Comparison of ENCODE assay signal across 16 cellular contexts in the genomic region with DNA sequence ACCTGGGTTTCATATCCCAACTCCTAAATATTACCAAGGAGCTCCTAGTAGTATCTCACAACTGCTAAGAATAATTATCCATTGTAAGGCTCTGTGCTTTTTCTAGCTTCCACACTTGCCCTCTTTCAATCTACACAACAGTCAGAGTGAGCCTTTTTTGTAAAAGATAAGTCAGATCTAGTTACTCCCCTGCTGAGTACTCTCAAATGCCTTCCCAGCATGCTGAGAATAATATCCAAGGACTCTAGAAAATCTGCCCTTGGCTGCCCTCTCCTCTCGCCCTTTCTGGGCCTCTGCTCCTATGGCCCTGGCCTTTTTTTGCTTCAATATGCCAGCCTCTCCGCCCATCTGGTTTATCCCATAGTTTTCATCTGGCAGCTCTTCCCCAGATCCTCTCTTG.
A peak's percentile ranks its signal among the peaks of the same experiment; 100 is the strongest.
DNase-seq lines count a peak whose midpoint lies in the region; ATAC-seq, FAIRE-seq and TF ChIP-seq lines count a peak whose summit lies in the region.
"Had no signal": no experiment of that assay in that cellular context is flagged by ENCODE, and none has a peak within 500 bp of the region (broad histone marks: within the 10 kb centered on the region; RNA-seq: fewer than 3 reads in every experiment).

No MANE protein-coding gene starts in this region.

- DNase-seq in DMS 273 (lab: John Stamatoyannopoulos, UW; ENCODE audit: unreplicated experiment), result peak; percentile 68
- DNase-seq in LHCN-M2 (ENCODE audit: low read depth), result peak; percentile 32
- no peak for DNase-seq in astrocyte (ENCODE audit: low read depth)
- DNase-seq in iPS-NIHi7 (ENCODE audit: extremely low spot score), result peak; percentile 23
- DNase-seq in transverse colon, result no peak
- no peak for DNase-seq in left lung
- DNase-seq: activated CD4-positive, alpha-beta T cell treated with anti-CD3 and anti-CD28 coated beads, Interleukin-2, amount 50 U/mL, for 48 hours; AML-193; NCI-H2107; stimulated activated CD4-positive, alpha-beta T cell treated with anti-CD3 and anti-CD28 coated beads, Interleukin-4, amount 100 ng/mL, for 4 hours had no signal

- H3K79me2 ChIP-seq in astrocyte (ENCODE audit: insufficient read depth, low read length), result no peaks in the 10 kb centered on the region

- in situ Hi-C loops in transverse colon (cut with MboI; ENCODE audit: low pct_ligation_motif_present in 1 of 4, low pct_unique_long_range_greater_than_20kb in 1 of 4, low sequenced_read_pairs in 3 of 4), result no loop called here

- WGBS in transverse colon (ENCODE audit: low coverage in 1 of 2), 2 donors, result 69 to 80% methylated on average over 2 of the region's 2 CpGs

- peaks cover 1% of the 10 kb centered on the region for H3K9me3 Mint-ChIP-seq in astrocyte (ENCODE audit: unreplicated experiment)
- H3K9me3 Mint-ChIP-seq: activated T-helper 1 cell treated with anti-CD3 and anti-CD28 coated beads, Interleukin-12 subunit alpha, Interleukin-12 subunit beta, Interleukin-2, Interleukin-4 antibody, amounts not matched to agents 30 ng/mL and 10 ng/mL and 1 ng/mL, durations not matched to agents 14 hours and 24 hours and 36 hours had no signal

- H3K4me3 ChIP-seq in astrocyte (ENCODE audit: insufficient read depth, low read depth, low read length), result no peak overlapping the region
- no peak overlapping the region for H3K4me3 ChIP-seq in transverse colon
- H3K4me3 ChIP-seq in left lung, result no peak overlapping the region

- H4K20me1 ChIP-seq in astrocyte (ENCODE audit: insufficient read depth, low read length), result no peaks in the 10 kb centered on the region

- H3K27me3 ChIP-seq in astrocyte (ENCODE audit: insufficient read depth, low read length), result no peaks in the 10 kb centered on the region
- H3K27me3 ChIP-seq in transverse colon, result no peaks in the 10 kb centered on the region
- no peaks in the 10 kb centered on the region for H3K27me3 ChIP-seq in left lung
- H3K27me3 ChIP-seq: neutrophil had no signal

- peaks cover 29% of the 10 kb centered on the region for H3K4me1 ChIP-seq in astrocyte (ENCODE audit: insufficient read depth, low read length)
- no peaks in the 10 kb centered on the region for H3K4me1 ChIP-seq in transverse colon
- H3K4me1 ChIP-seq in left lung, result no peaks in the 10 kb centered on the region

- H3K27ac Mint-ChIP-seq in astrocyte (ENCODE audit: unreplicated experiment), result peak overlapping the region; percentile 14
- H3K27ac Mint-ChIP-seq: activated T-helper 1 cell treated with anti-CD3 and anti-CD28 coated beads, Interleukin-12 subunit alpha, Interleukin-12 subunit beta, Interleukin-2, Interleukin-4 antibody, amounts not matched to agents 30 ng/mL and 10 ng/mL and 1 ng/mL, durations not matched to agents 14 hours and 24 hours and 36 hours; type B pancreatic cell had no signal

- H3K27ac ChIP-seq in astrocyte (ENCODE audit: low read depth, low read length) (peak overlapping the region; percentile 90), transverse colon (no peak overlapping the region), left lung (no peak overlapping the region)
- H3K27ac ChIP-seq: neutrophil had no signal

- no peaks in the 10 kb centered on the region for H3K27me3 Mint-ChIP-seq in astrocyte (ENCODE audit: low read depth, unreplicated experiment)
- H3K27me3 Mint-ChIP-seq: type B pancreatic cell had no signal

- TF ChIP-seq POLR2A in transverse colon (IDR thresholded peaks at IDR 0.05), result no peak

- intact Hi-C loops in transverse colon (cut with DNase I; ENCODE audit: low total_unique reads), result no loop called here
- intact Hi-C loops in left lung (cut with DNase I), result no loop called here

- H3K36me3 ChIP-seq in astrocyte (ENCODE audit: insufficient read depth, low read length), result no peaks in the 10 kb centered on the region
- no peaks in the 10 kb centered on the region for H3K36me3 ChIP-seq in transverse colon
- H3K36me3 ChIP-seq in left lung, result no peaks in the 10 kb centered on the region
- H3K36me3 ChIP-seq: neutrophil had no signal

- no peak overlapping the region for H3K4me3 Mint-ChIP-seq in astrocyte (ENCODE audit: unreplicated experiment)
- H3K4me3 Mint-ChIP-seq: activated T-helper 1 cell treated with anti-CD3 and anti-CD28 coated beads, Interleukin-12 subunit alpha, Interleukin-12 subunit beta, Interleukin-2, Interleukin-4 antibody, amounts not matched to agents 30 ng/mL and 10 ng/mL and 1 ng/mL, durations not matched to agents 14 hours and 24 hours and 36 hours; type B pancreatic cell had no signal

- peak overlapping the region; percentile 61 for H3K4me2 ChIP-seq in astrocyte (ENCODE audit: low read length)

- no peak overlapping the region for H2AFZ ChIP-seq in astrocyte (ENCODE audit: low read depth, low read length)

- FAIRE-seq in astrocyte (lab: Jason Lieb, UNC), result no peak
- FAIRE-seq: TTC549 had no signal

- H3K9me3 ChIP-seq in astrocyte (ENCODE audit: insufficient read depth, low read depth, low read length) (no peaks in the 10 kb centered on the region), transverse colon (no peaks in the 10 kb centered on the region), left lung (peaks cover 0 to 4% of the 10 kb centered on the region in 2 donors)
- H3K9me3 ChIP-seq: neutrophil had no signal

- no peak for TF ChIP-seq EP300 in transverse colon (IDR thresholded peaks at IDR 0.05; ENCODE audit: low read depth)

- TF ChIP-seq CTCF in astrocyte (IDR thresholded peaks at IDR 0.05; ENCODE audit: insufficient read depth, low read depth, low read length) (no peak), transverse colon (IDR thresholded peaks at IDR 0.05) (no peak), left lung (IDR thresholded peaks at IDR 0.05) (no peak)

- H3K4me1 Mint-ChIP-seq in astrocyte (ENCODE audit: low read depth, unreplicated experiment), result peaks cover 27% of the 10 kb centered on the region

- H3K36me3 Mint-ChIP-seq in astrocyte (ENCODE audit: low read depth, unreplicated experiment), result no peaks in the 10 kb centered on the region
- H3K36me3 Mint-ChIP-seq: type B pancreatic cell had no signal

- peak overlapping the region; percentile 58 for H3K9ac ChIP-seq in astrocyte (ENCODE audit: low read length)

- ATAC-seq in HG02840 (IDR thresholded peaks at IDR 0.05; ENCODE audit: low FRiP score, unreplicated experiment), result no peak
- no peak for ATAC-seq in GM18498 (IDR thresholded peaks at IDR 0.05; ENCODE audit: unreplicated experiment)
- no peak for ATAC-seq in left lung

Comparison
In these comparisons a context has a peak if more than half of its experiments do, and no peak if none do; other contexts are left out.
1. DNase-seq: peak in DMS 273 (single experiment), LHCN-M2 (single experiment) and iPS-NIHi7 (single experiment); none in astrocyte (single experiment), transverse colon (single experiment) and left lung (0 of 2).